ENCODE assay signal across 8 cellular contexts in genomic region chr14:106153362-106153955, GRCh38.
DNase-seq lines count a peak whose midpoint lies in the region; ATAC-seq, FAIRE-seq and TF ChIP-seq lines count a peak whose summit lies in the region.
"Not testable (repeated sequence)": the region's sequence is repeated elsewhere in the genome, so short reads cannot be mapped to it uniquely, and the experiment has no call there.

No MANE protein-coding gene starts in this region.

- TF ChIP-seq CTCF in HepG2 (CRISPR knock-in tag; IDR thresholded peaks at IDR 0.05) (peak; percentile 82), upper lobe of right lung (IDR thresholded peaks at IDR 0.05) (peak; percentile 99)

- not testable (repeated sequence) for BruUV-seq in HepG2 (replicated peaks; lab: Mats Ljungman, UMichigan)

- not testable (repeated sequence) for TF ChIP-seq EP300 in HepG2 (IDR thresholded peaks at IDR 0.05; ENCODE audit: low read depth in 2 of 2, low read length in 2 of 2); HepG2 (CRISPR knock-in tag; IDR thresholded peaks at IDR 0.05; ENCODE audit: borderline replicate concordance)

- in situ Hi-C loops in HepG2 (cut with HindIII; ENCODE audit: extremely low pct_ligation_motif_present, low pct_unique_long_range_greater_than_20kb), result not testable (repeated sequence)

- TF ChIP-seq POLR2A in HepG2 (IDR thresholded peaks at IDR 0.05; ENCODE audit: insufficient read depth in 1 of 2, low read depth in 2 of 2, low read length in 2 of 2), result not testable (repeated sequence)

- not testable (repeated sequence) for H3K9me3 ChIP-seq in HepG2 (ENCODE audit: low read length); upper lobe of right lung

- POLR2A ChIA-PET in HepG2 (lab: Yijun Ruan, JAX), result not testable (repeated sequence)

- H3K9ac ChIP-seq in HepG2 (ENCODE audit: insufficient read depth, low read depth, low read length), result not testable (repeated sequence)

- not testable (repeated sequence) for H4K20me1 ChIP-seq in HepG2 (ENCODE audit: insufficient read depth, low read length)

- H2AFZ ChIP-seq in HepG2 (ENCODE audit: low read length), result not testable (repeated sequence)

- H3K4me1 ChIP-seq in HepG2 (ENCODE audit: insufficient read depth, low read length); upper lobe of right lung: not testable (repeated sequence)

- H3K4me3 ChIP-seq in HepG2 (replicated peaks in 1 of 3; ENCODE audit: insufficient read depth in 1 of 3, low read depth in 2 of 3, low read length in 3 of 3); upper lobe of right lung: not testable (repeated sequence)

- H3K36me3 ChIP-seq in HepG2 (replicated peaks in 1 of 2; ENCODE audit: control insufficient read depth in 1 of 2, insufficient read depth in 2 of 2, low read length in 2 of 2); upper lobe of right lung: not testable (repeated sequence)

- CTCF ChIA-PET in HepG2 (lab: Yijun Ruan, JAX; ENCODE audit: low intra/inter-chr PET ratio, low total read pairs), result not testable (repeated sequence)

- WGBS in HepG2 (ENCODE audit: low lambda C conversion rate), result 10% methylated on average over 17 of the region's 17 CpGs

- H3K4me2 ChIP-seq in HepG2 (ENCODE audit: low read depth, low read length), result not testable (repeated sequence)

- DNase-seq in ELF-1 (ENCODE audit: low read depth, low spot score) (peak; percentile 68), NCI-H1436 (lab: John Stamatoyannopoulos, UW) (peak; percentile 31), SKM-1 treated with dmso at 0.1 percent for 144 hours (lab: John Stamatoyannopoulos, UW; ENCODE audit: unreplicated experiment) (peak; percentile 0), activated T-cell treated with anti-CD3 and anti-CD28 coated beads for 48 hours (ENCODE audit: low read depth) (peak; percentile 78), HepG2 (ENCODE audit: low spot score) (peak; percentile 29), upper lobe of right lung (peak; percentile 90)
- peak; percentile 78 for DNase-seq in effector CD4-positive, alpha-beta T cell
- peak; percentile 60 to 76 for DNase-seq in stimulated activated CD4-positive, alpha-beta T cell treated with anti-CD3 and anti-CD28 coated beads, Interleukin-15, amount 100 ng/mL, for 48 hours (ENCODE audit: low read depth in 2 of 2)

- ATAC-seq in HepG2, result not testable (repeated sequence)
- peak; percentile 69 for ATAC-seq in upper lobe of right lung

- H3K79me2 ChIP-seq in HepG2 (ENCODE audit: insufficient read depth, low read length), result not testable (repeated sequence)

- FAIRE-seq in HepG2 (lab: Jason Lieb, UNC), result not testable (repeated sequence)

- H3K27me3 ChIP-seq in HepG2 (ENCODE audit: control insufficient read depth in 1 of 2, insufficient read depth in 2 of 2, low read length in 2 of 2); upper lobe of right lung: not testable (repeated sequence)

- TF ChIP-seq RAD21 in HepG2 (CRISPR knock-in tag; IDR thresholded peaks at IDR 0.05), result not testable (repeated sequence)

- intact Hi-C loops in HepG2 (cut with micrococcal nuclease; ENCODE audit: unreplicated experiment); upper lobe of right lung (cut with DNase I): not testable (repeated sequence)

- not testable (repeated sequence) for H3K27ac ChIP-seq in HepG2 (ENCODE audit: extremely low read length, insufficient read depth, low read length); upper lobe of right lung

TF ChIP-seq in HepG2, 621 proteins besides CTCF, POLR2A, EP300 and RAD21:
- TF ChIP-seq STAG1 (CRISPR knock-in tag; IDR thresholded peaks at IDR 0.05), result peak; percentile 46

Comparison
In these comparisons a context has a peak if more than half of its experiments do, and no peak if none do; other contexts are left out.
1. DNase-seq: peak in every context shown above with its lines; median percentile 90 in upper lobe of right lung; 78 in activated T-cell treated with anti-CD3 and anti-CD28 coated beads for 48 hours; 78 in effector CD4-positive, alpha-beta T cell; 68 in ELF-1; 68 in stimulated activated CD4-positive, alpha-beta T cell treated with anti-CD3 and anti-CD28 coated beads, Interleukin-15, amount 100 ng/mL, for 48 hours; 31 in NCI-H1436; 29 in HepG2; 0 in SKM-1 treated with dmso at 0.1 percent for 144 hours.